ENCODE assay signal across 2 cellular contexts in genomic region chr5:160119142-160119904, GRCh38.
TF ChIP-seq lines count a peak whose summit lies in the region.

A gene with protein sequence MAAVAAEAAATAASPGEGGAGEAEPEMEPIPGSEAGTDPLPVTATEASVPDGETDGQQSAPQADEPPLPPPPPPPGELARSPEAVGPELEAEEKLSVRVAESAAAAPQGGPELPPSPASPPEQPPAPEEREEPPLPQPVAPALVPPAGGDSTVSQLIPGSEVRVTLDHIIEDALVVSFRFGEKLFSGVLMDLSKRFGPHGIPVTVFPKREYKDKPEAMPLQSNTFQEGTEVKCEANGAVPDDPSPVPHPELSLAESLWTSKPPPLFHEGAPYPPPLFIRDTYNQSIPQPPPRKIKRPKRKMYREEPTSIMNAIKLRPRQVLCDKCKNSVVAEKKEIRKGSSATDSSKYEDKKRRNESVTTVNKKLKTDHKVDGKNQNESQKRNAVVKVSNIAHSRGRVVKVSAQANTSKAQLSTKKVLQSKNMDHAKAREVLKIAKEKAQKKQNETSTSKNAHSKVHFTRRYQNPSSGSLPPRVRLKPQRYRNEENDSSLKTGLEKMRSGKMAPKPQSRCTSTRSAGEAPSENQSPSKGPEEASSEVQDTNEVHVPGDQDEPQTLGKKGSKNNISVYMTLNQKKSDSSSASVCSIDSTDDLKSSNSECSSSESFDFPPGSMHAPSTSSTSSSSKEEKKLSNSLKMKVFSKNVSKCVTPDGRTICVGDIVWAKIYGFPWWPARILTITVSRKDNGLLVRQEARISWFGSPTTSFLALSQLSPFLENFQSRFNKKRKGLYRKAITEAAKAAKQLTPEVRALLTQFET (minus strand): TSS chr5:160119450. CDS start chr5:160119388, 62 bp downstream.

TF ChIP-seq in HCT116, 20 proteins besides CTCF, POLR2A, EP300 and RAD21 (continued from another document):
- TF ChIP-seq, protein P1, sequence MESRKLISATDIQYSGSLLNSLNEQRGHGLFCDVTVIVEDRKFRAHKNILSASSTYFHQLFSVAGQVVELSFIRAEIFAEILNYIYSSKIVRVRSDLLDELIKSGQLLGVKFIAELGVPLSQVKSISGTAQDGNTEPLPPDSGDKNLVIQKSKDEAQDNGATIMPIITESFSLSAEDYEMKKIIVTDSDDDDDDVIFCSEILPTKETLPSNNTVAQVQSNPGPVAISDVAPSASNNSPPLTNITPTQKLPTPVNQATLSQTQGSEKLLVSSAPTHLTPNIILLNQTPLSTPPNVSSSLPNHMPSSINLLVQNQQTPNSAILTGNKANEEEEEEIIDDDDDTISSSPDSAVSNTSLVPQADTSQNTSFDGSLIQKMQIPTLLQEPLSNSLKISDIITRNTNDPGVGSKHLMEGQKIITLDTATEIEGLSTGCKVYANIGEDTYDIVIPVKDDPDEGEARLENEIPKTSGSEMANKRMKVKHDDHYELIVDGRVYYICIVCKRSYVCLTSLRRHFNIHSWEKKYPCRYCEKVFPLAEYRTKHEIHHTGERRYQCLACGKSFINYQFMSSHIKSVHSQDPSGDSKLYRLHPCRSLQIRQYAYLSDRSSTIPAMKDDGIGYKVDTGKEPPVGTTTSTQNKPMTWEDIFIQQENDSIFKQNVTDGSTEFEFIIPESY (IDR thresholded peaks at IDR 0.05; ENCODE audit: extremely low read depth, insufficient replicate concordance, low read length), result peak; percentile 23
- TF ChIP-seq, protein P2, sequence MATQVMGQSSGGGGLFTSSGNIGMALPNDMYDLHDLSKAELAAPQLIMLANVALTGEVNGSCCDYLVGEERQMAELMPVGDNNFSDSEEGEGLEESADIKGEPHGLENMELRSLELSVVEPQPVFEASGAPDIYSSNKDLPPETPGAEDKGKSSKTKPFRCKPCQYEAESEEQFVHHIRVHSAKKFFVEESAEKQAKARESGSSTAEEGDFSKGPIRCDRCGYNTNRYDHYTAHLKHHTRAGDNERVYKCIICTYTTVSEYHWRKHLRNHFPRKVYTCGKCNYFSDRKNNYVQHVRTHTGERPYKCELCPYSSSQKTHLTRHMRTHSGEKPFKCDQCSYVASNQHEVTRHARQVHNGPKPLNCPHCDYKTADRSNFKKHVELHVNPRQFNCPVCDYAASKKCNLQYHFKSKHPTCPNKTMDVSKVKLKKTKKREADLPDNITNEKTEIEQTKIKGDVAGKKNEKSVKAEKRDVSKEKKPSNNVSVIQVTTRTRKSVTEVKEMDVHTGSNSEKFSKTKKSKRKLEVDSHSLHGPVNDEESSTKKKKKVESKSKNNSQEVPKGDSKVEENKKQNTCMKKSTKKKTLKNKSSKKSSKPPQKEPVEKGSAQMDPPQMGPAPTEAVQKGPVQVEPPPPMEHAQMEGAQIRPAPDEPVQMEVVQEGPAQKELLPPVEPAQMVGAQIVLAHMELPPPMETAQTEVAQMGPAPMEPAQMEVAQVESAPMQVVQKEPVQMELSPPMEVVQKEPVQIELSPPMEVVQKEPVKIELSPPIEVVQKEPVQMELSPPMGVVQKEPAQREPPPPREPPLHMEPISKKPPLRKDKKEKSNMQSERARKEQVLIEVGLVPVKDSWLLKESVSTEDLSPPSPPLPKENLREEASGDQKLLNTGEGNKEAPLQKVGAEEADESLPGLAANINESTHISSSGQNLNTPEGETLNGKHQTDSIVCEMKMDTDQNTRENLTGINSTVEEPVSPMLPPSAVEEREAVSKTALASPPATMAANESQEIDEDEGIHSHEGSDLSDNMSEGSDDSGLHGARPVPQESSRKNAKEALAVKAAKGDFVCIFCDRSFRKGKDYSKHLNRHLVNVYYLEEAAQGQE (IDR thresholded peaks at IDR 0.05; ENCODE audit: low read depth), result no peak
- TF ChIP-seq TCF7L2 (IDR thresholded peaks at IDR 0.05; ENCODE audit: borderline replicate concordance, extremely low read depth, insufficient read depth, insufficient read length), result peak; percentile 86
- TF ChIP-seq, protein P3, sequence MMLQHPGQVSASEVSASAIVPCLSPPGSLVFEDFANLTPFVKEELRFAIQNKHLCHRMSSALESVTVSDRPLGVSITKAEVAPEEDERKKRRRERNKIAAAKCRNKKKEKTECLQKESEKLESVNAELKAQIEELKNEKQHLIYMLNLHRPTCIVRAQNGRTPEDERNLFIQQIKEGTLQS (IDR thresholded peaks at IDR 0.05), result no peak
- 0 out of 2 replicates have a peak, but pooled peaks have one; percentile 11 for TF ChIP-seq CBX3 (IDR thresholded peaks at IDR 0.05; ENCODE audit: low read depth)
- no peak for TF ChIP-seq JUND (IDR thresholded peaks at IDR 0.05)
- no peak for TF ChIP-seq EZH2phosphoT487 (IDR thresholded peaks at IDR 0.05; ENCODE audit: borderline replicate concordance)
- no peak for TF ChIP-seq ZNF274 (IDR thresholded peaks at IDR 0.05; ENCODE audit: low read depth, low read length)

TF ChIP-seq in neural cell, 6 proteins besides CTCF, POLR2A, EP300 and RAD21 (continued from another document):
- TF ChIP-seq SMC3 (conservative IDR thresholded peaks at IDR 0.05; ENCODE audit: poor library complexity) (no peak), EZH2 (IDR thresholded peaks at IDR 0.05; ENCODE audit: borderline replicate concordance, insufficient read depth, low read length, poor library complexity, severe bottlenecking) (no peak), POLR2AphosphoS5 (IDR thresholded peaks at IDR 0.05) (peak; percentile 95), TAF1 (IDR thresholded peaks at IDR 0.05; ENCODE audit: low read depth) (peak; percentile 96)
